ENCODE assay signal across 8 cellular contexts in genomic region chr6:150667977-150668716, GRCh38.
A peak's percentile ranks its signal among the peaks of the same experiment; 100 is the strongest.
DNase-seq lines count a peak whose midpoint lies in the region; ATAC-seq and TF ChIP-seq lines count a peak whose summit lies in the region.

No MANE protein-coding gene starts in this region.

- intact Hi-C loops in Right ventricle myocardium inferior (cut with DNase I) (loop anchor here (5.0 kb wide), 2 partner anchors 46 to 251 kb away; no protein-coding TSS in a partner anchor), posterior cingulate gyrus (cut with DNase I) (no loop called here)

- H3K4me1 Mint-ChIP-seq in activated naive CD8-positive, alpha-beta T cell treated with anti-CD3 and anti-CD28 coated beads, Interleukin-2, amount 50 U/mL, for 24 hours: peaks cover 3% of the 10 kb centered on the region
- peaks cover 0 to 12% of the 10 kb centered on the region in 2 donors for H3K4me1 Mint-ChIP-seq in effector memory CD8-positive, alpha-beta T cell (ENCODE audit: low read depth in 2 of 2)

- H3K4me3 ChIP-seq in AG10803 (ENCODE audit: low read length): no peak overlapping the region

- peaks cover 3% of the 10 kb centered on the region for H3K36me3 Mint-ChIP-seq in activated naive CD8-positive, alpha-beta T cell treated with anti-CD3 and anti-CD28 coated beads, Interleukin-2, amount 50 U/mL, for 24 hours (ENCODE audit: low read depth)
- H3K36me3 Mint-ChIP-seq in effector memory CD8-positive, alpha-beta T cell (ENCODE audit: insufficient read depth): no peaks in the 10 kb centered on the region

- ATAC-seq in activated naive CD8-positive, alpha-beta T cell treated with anti-CD3 and anti-CD28 coated beads, Interleukin-2, amount 50 U/mL, for 24 hours: peak; percentile 36
- ATAC-seq in Right ventricle myocardium inferior (peak; percentile 93), GM21529 (IDR thresholded peaks at IDR 0.05; ENCODE audit: unreplicated experiment) (no peak)
- ATAC-seq in effector memory CD8-positive, alpha-beta T cell (replicated peaks): no peak

- DNase-seq in AG10803 (ENCODE audit: low read depth) (peak; percentile 82), HK-2 (ENCODE audit: unreplicated experiment) (peak; percentile 29), Right ventricle myocardium inferior (ENCODE audit: missing footprints) (peak; percentile 89), posterior cingulate gyrus (peak; percentile 23 to 86 (median 54)), KG1 (lab: John Stamatoyannopoulos, UW) (no peak)
- DNase-seq in activated naive CD8-positive, alpha-beta T cell treated with anti-CD3 and anti-CD28 coated beads, Interleukin-2, amount 50 U/mL, for 24 hours: no peak
- DNase-seq in effector memory CD8-positive, alpha-beta T cell: no peak

- TF ChIP-seq CTCF in AG10803 (conservative IDR thresholded peaks at IDR 0.05; ENCODE audit: low read length): peak; percentile 49

- no peak overlapping the region for H3K4me3 Mint-ChIP-seq in activated naive CD8-positive, alpha-beta T cell treated with anti-CD3 and anti-CD28 coated beads, Interleukin-2, amount 50 U/mL, for 24 hours
- peak overlapping the region in 1 of 2 donors; percentile 29 for H3K4me3 Mint-ChIP-seq in effector memory CD8-positive, alpha-beta T cell

- peaks cover 2% of the 10 kb centered on the region for H3K27me3 Mint-ChIP-seq in activated naive CD8-positive, alpha-beta T cell treated with anti-CD3 and anti-CD28 coated beads, Interleukin-2, amount 50 U/mL, for 24 hours
- H3K27me3 Mint-ChIP-seq in effector memory CD8-positive, alpha-beta T cell: no peaks in the 10 kb centered on the region

- H3K9me3 Mint-ChIP-seq in activated naive CD8-positive, alpha-beta T cell treated with anti-CD3 and anti-CD28 coated beads, Interleukin-2, amount 50 U/mL, for 24 hours: no peaks in the 10 kb centered on the region
- no peaks in the 10 kb centered on the region for H3K9me3 Mint-ChIP-seq in effector memory CD8-positive, alpha-beta T cell

- no peak overlapping the region for H3K27ac Mint-ChIP-seq in activated naive CD8-positive, alpha-beta T cell treated with anti-CD3 and anti-CD28 coated beads, Interleukin-2, amount 50 U/mL, for 24 hours
- peak overlapping the region in 1 of 2 donors; percentile 88 for H3K27ac Mint-ChIP-seq in effector memory CD8-positive, alpha-beta T cell

Comparison
In these comparisons a context has a peak if more than half of its experiments do, and no peak if none do; other contexts are left out.
1. DNase-seq: peak in AG10803 (single experiment), HK-2 (single experiment), Right ventricle myocardium inferior (single experiment) and posterior cingulate gyrus (10 of 10); none in activated naive CD8-positive, alpha-beta T cell treated with anti-CD3 and anti-CD28 coated beads, Interleukin-2, amount 50 U/mL, for 24 hours (single experiment), KG1 (single experiment) and effector memory CD8-positive, alpha-beta T cell (0 of 3).
2. ATAC-seq: peak in activated naive CD8-positive, alpha-beta T cell treated with anti-CD3 and anti-CD28 coated beads, Interleukin-2, amount 50 U/mL, for 24 hours (single experiment) and Right ventricle myocardium inferior (single experiment); none in GM21529 (single experiment) and effector memory CD8-positive, alpha-beta T cell (single experiment).